In the genomic region with DNA sequence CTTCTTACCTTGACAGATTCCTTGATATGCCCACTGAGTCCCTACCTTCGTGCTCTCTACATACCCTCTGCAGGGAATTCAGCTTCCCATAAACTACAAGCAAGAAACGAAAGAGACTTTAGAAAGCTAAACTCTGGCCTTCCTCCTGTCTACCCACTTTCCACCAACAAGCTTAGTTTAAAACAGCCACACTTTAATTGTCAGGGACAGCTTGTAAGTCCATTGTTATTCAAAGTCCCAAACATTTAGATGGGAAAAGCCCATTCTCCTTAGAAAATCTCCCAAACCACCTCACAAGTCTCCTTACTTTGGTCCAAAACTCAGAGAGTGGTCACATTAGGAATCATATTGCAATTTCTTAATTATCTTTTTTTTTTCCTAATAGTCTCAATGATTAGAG, we compare ENCODE assay signal across 22 cellular contexts.
"Had no signal": no experiment of that assay in that cellular context is flagged by ENCODE, and none has a peak within 500 bp of the region (broad histone marks: within the 10 kb centered on the region; RNA-seq: fewer than 3 reads in every experiment).

No MANE protein-coding gene starts in this region.

- H3K27ac Mint-ChIP-seq: activated naive CD4-positive, alpha-beta T cell treated with anti-CD3 and anti-CD28 coated beads for 36 hours; activated naive CD8-positive, alpha-beta T cell; brain; T-helper 1 cell treated with Interleukin-12 subunit alpha and Interleukin-12 subunit beta and Interleukin-4 antibody, amounts not matched to agents 30 μg/mL and 1 μg/mL, for 36 hours had no signal

- H3K27me3 ChIP-seq: SJSA1 had no signal

- H3K27ac ChIP-seq: SJSA1 had no signal

- DNase-seq: activated CD4-positive, alpha-beta T cell treated with anti-CD3 and anti-CD28 coated beads for 48 hours; activated CD4-positive, alpha-beta T cell treated with anti-CD3 and anti-CD28 coated beads, Interleukin-2, amount 50 U/mL, for 4 hours; activated CD4-positive, CD25-positive, alpha-beta regulatory T cell treated with anti-CD3 and anti-CD28 coated beads, Interleukin-2, amount 50 U/mL, for 72 hours; activated gamma-delta T cell; activated naive CD4-positive, alpha-beta T cell treated with anti-CD3 and anti-CD28 coated beads for 36 hours; activated T-cell treated with anti-CD3 and anti-CD28 coated beads, Interleukin-2, amount 50 U/mL, for 4 hours; amygdala; MM.1S; NCI-H1105; NCI-H1436; NCI-H1694 treated with DMSO at 0.1 percent for 48 hours; NCI-H2081; NCI-H510A treated with DMSO at 0.1 percent for 48 hours; NCI-H69; NK-92 treated with Interleukin-12 subunit alpha and Interleukin-12 subunit beta, amount 100 ng/mL, for 24 hours; SHP77 had no signal

- H3K36me3 ChIP-seq: SJSA1 had no signal

- H3K27me3 Mint-ChIP-seq: activated naive CD8-positive, alpha-beta T cell; brain; central memory CD8-positive, alpha-beta T cell had no signal

- H3K36me3 Mint-ChIP-seq: activated naive CD8-positive, alpha-beta T cell; brain had no signal

- H3K4me3 ChIP-seq: SJSA1 had no signal

- ATAC-seq: activated T-cell treated with anti-CD3 and anti-CD28 coated beads, Interleukin-2, amount 50 U/mL, for 4 hours; SK-N-SH treated with all-trans-retinoic acid at 6 μM for 48 hours had no signal

- H3K4me1 ChIP-seq: SJSA1 had no signal

- H3K9me3 ChIP-seq: SJSA1 had no signal

- H3K4me1 Mint-ChIP-seq: brain; central memory CD8-positive, alpha-beta T cell had no signal

- H3K9me3 Mint-ChIP-seq: activated naive CD4-positive, alpha-beta T cell treated with anti-CD3 and anti-CD28 coated beads for 36 hours; T-helper 1 cell treated with Interleukin-12 subunit alpha and Interleukin-12 subunit beta and Interleukin-4 antibody, amounts not matched to agents 30 μg/mL and 1 μg/mL, for 36 hours had no signal

- H3K4me3 Mint-ChIP-seq: activated naive CD4-positive, alpha-beta T cell treated with anti-CD3 and anti-CD28 coated beads for 36 hours; activated naive CD8-positive, alpha-beta T cell; activated T-cell treated with anti-CD3 and anti-CD28 coated beads, Interleukin-2, amount 50 U/mL, for 4 hours; brain; central memory CD8-positive, alpha-beta T cell; T-helper 1 cell treated with Interleukin-12 subunit alpha and Interleukin-12 subunit beta and Interleukin-4 antibody, amounts not matched to agents 30 μg/mL and 1 μg/mL, for 36 hours had no signal
